23 cellular contexts compared by ENCODE assay signal in the genomic region with DNA sequence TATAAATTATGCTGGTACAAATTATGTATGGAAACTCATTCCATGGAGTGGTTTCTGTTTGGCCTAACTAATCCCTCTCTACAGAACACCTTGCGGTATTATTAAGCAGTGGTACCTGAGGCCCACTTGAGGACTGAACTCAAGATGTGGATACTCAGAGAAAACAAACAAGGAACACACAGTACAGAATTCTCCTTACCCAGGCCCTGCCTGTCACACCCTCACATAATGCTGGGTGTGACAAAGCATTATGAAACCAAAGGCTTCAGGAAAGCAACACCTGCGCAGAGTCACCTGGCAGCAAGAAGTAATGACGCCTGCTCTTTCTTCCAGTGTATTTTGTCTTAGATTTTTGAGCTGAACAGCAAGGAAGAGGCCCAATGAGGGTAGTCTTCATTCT.
DNase-seq lines count a peak whose midpoint lies in the region; ATAC-seq and TF ChIP-seq lines count a peak whose summit lies in the region.
"Had no signal": no experiment of that assay in that cellular context is flagged by ENCODE, and none has a peak within 500 bp of the region (broad histone marks: within the 10 kb centered on the region; RNA-seq: fewer than 3 reads in every experiment).

No MANE protein-coding gene starts in this region.

- POLR2A ChIA-PET in GM10248 (lab: Yijun Ruan, JAX) = no interaction called here

- H3K9me3 ChIP-seq in left lung (no peaks in the 10 kb centered on the region), upper lobe of right lung (no peaks in the 10 kb centered on the region)
- H3K9me3 ChIP-seq: HAP-1, MG63, Peyer's patch had no signal

- H3K27ac ChIP-seq in left lung (peak overlapping the region; percentile 0 to 18), upper lobe of right lung (no peak overlapping the region)
- H3K27ac ChIP-seq: 22Rv1, BLaER1, Peyer's patch had no signal

- intact Hi-C loops in left lung (cut with DNase I) = no loop called here
- intact Hi-C loops in upper lobe of right lung (cut with DNase I) = no loop called here

- H3K36me3 ChIP-seq in left lung = no peaks in the 10 kb centered on the region
- H3K36me3 ChIP-seq in upper lobe of right lung = no peaks in the 10 kb centered on the region
- H3K36me3 ChIP-seq: BLaER1, HAP-1, MG63, Peyer's patch had no signal

- TF ChIP-seq CTCF in left lung (IDR thresholded peaks at IDR 0.05) (no peak), upper lobe of right lung (IDR thresholded peaks at IDR 0.05) (no peak), GM10248 (IDR thresholded peaks at IDR 0.05; ENCODE audit: control extremely low read depth, extremely low read depth, low read depth, missing control alignments) (no peak)

- ATAC-seq in left lung (peak; percentile 95), upper lobe of right lung (peak; percentile 96)
- ATAC-seq in activated CD4-positive, CD25-positive, alpha-beta regulatory T cell treated with anti-CD3 and anti-CD28 coated beads, Interleukin-2, amount 50 U/mL, for 24 hours = no peak
- ATAC-seq: K562, SK-N-SH treated with all-trans-retinoic acid at 6 μM for 48 hours had no signal

- H3K4me3 ChIP-seq in left lung (no peak overlapping the region), upper lobe of right lung (no peak overlapping the region)
- H3K4me3 ChIP-seq: BLaER1, GM23338, HAP-1, K562, MG63, Peyer's patch had no signal

- H3K27me3 ChIP-seq in left lung = no peaks in the 10 kb centered on the region
- H3K27me3 ChIP-seq in upper lobe of right lung = no peaks in the 10 kb centered on the region
- H3K27me3 ChIP-seq: BLaER1, MG63, Peyer's patch had no signal

- CTCF ChIA-PET in GM10248 (lab: Yijun Ruan, JAX) = interaction anchor here (1.1 to 3.6 kb wide), 2 partner anchors 9 to 57 kb away, joined by 3 to 19 read pairs; no protein-coding TSS in a partner anchor

- DNase-seq in NCI-H1417 (lab: John Stamatoyannopoulos, UW) (peak in 2 of 3 experiments; percentile 5 to 20), NCI-H1417 treated with DMSO at 0.1 percent for 48 hours (lab: John Stamatoyannopoulos, UW) (no peak), NCI-H510A treated with DMSO at 0.1 percent for 48 hours (lab: John Stamatoyannopoulos, UW) (peak; percentile 70), left lung (peak in 1 of 2 donors; percentile 39), upper lobe of right lung (no peak), GM19238 (ENCODE audit: insufficient read length, low spot score) (no peak), GM10248 (ENCODE audit: extremely low spot score) (no peak)
- DNase-seq: ACHN; CD4-positive, alpha-beta T cell; COR-L47; NCI-H1436; NCI-H187 treated with DMSO at 0.1 percent for 48 hours; NCI-H2171 treated with DMSO at 0.1 percent for 48 hours; NCI-H82; Peyer's patch had no signal

- H3K4me1 ChIP-seq in left lung (no peaks in the 10 kb centered on the region), upper lobe of right lung (no peaks in the 10 kb centered on the region)
- H3K4me1 ChIP-seq: BLaER1, HAP-1, Peyer's patch had no signal

Comparison
In these comparisons a context has a peak if more than half of its experiments do, and no peak if none do; other contexts are left out.
1. DNase-seq: peak in NCI-H1417 (2 of 3) and NCI-H510A treated with DMSO at 0.1 percent for 48 hours (single experiment); none in NCI-H1417 treated with DMSO at 0.1 percent for 48 hours (single experiment), upper lobe of right lung (single experiment), GM19238 (single experiment) and GM10248 (single experiment).
2. ATAC-seq: peak in left lung (single experiment) and upper lobe of right lung (single experiment); none in activated CD4-positive, CD25-positive, alpha-beta regulatory T cell treated with anti-CD3 and anti-CD28 coated beads, Interleukin-2, amount 50 U/mL, for 24 hours (0 of 2).